ENCODE assay signal across 15 cellular contexts in the genomic region with DNA sequence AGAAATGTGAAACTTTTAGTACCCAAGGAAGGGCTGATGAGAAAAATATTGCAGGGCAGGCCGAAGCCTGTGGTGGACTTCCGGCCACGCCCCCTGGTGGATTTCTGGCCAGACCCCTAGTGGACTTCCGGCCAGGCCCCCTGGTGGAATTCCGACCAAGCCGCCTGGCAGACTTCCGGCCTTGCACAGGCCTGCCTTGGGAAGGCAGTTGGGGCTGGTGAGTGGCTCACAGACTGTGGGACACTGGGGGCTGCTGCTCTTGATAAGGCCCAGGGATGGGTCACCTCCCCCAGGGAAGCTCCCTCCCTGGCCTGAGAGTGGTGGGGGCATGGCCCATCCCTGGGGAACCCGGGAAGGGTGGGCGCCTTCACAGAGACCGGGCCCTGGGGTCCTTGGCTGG.
DNase-seq lines count a peak whose midpoint lies in the region; ATAC-seq and TF ChIP-seq lines count a peak whose summit lies in the region.
"Had no signal": no experiment of that assay in that cellular context is flagged by ENCODE, and none has a peak within 500 bp of the region (broad histone marks: within the 10 kb centered on the region; RNA-seq: fewer than 3 reads in every experiment).

No MANE protein-coding gene starts in this region.

- 85 to 87% methylated on average over 3 to 10 of the region's 10 CpGs for WGBS in endodermal cell (ENCODE audit: insufficient coverage in 1 of 2, insufficient read length in 1 of 2), 2 experiments
- no CpG with 5 or more reads among the region's 10 CpGs for WGBS in neuronal stem cell (ENCODE audit: extremely low coverage in 2 of 2, insufficient read length in 2 of 2, insufficient replicate concordance in 1 of 2), 2 donors

- POLR2A ChIA-PET in T-cell (lab: Charles Lee): no interaction called here

- H3K9me3 Mint-ChIP-seq in endodermal cell (no peaks in the 10 kb centered on the region), T-cell (no peaks in the 10 kb centered on the region)

- 0 out of 2 replicates have a peak, but pooled peaks cover 6% of the 10 kb centered on the region for H3K79me2 ChIP-seq in Loucy (ENCODE audit: insufficient read depth, low read length)

- H3K23ac ChIP-seq in neuronal stem cell (ENCODE audit: low read depth, low read length, poor library complexity): no peak overlapping the region

- DNase-seq in ELR (ENCODE audit: low read depth) (peak; percentile 1), endodermal cell (no peak), neuronal stem cell (ENCODE audit: low spot score) (no peak), DMS153 (lab: John Stamatoyannopoulos, UW) (no peak), T-cell (no peak), AG08395 (ENCODE audit: low spot score) (no peak)
- no peak for DNase-seq in activated CD4-positive, CD25-positive, alpha-beta regulatory T cell treated with anti-CD3 and anti-CD28 coated beads, Interleukin-2, amount 50 U/mL, for 72 hours
- DNase-seq: Calu3; CD4-positive, alpha-beta memory T cell; Karpas-422; NCI-H1105 treated with DMSO at 0.1 percent for 48 hours; NCI-H187 treated with DMSO at 0.1 percent for 48 hours had no signal

- no peak overlapping the region for H3K9ac ChIP-seq in Loucy (ENCODE audit: low read depth, low read length, poor library complexity, severe bottlenecking)
- no peak overlapping the region for H3K9ac ChIP-seq in endodermal cell (ENCODE audit: extremely low read depth, low read length, poor library complexity, severe bottlenecking)
- H3K9ac ChIP-seq in neuronal stem cell (ENCODE audit: low read depth, low read length, poor library complexity): no peak overlapping the region

- H2BK5ac ChIP-seq in neuronal stem cell (ENCODE audit: low read length): no peak overlapping the region

- no peak overlapping the region for H4K91ac ChIP-seq in neuronal stem cell (ENCODE audit: low read depth, low read length, poor library complexity)

- TF ChIP-seq CTCF in Loucy (conservative IDR thresholded peaks at IDR 0.05; ENCODE audit: low read length): 0 out of 2 replicates have a peak, but pooled peaks have one; percentile 13
- TF ChIP-seq CTCF in endodermal cell (conservative IDR thresholded peaks at IDR 0.05): peak; percentile 59

- CTCF ChIA-PET in T-cell (lab: Charles Lee): no interaction called here

- no peak overlapping the region for H2AK5ac ChIP-seq in neuronal stem cell (ENCODE audit: low read depth, low read length)

- H3K9me3 ChIP-seq in Loucy (ENCODE audit: insufficient read depth, low read depth, low read length): no peaks in the 10 kb centered on the region
- no peaks in the 10 kb centered on the region for H3K9me3 ChIP-seq in endodermal cell (ENCODE audit: control insufficient read depth, low read length)
- no peaks in the 10 kb centered on the region for H3K9me3 ChIP-seq in neuronal stem cell (replicated peaks in 1 of 2; ENCODE audit: control insufficient read depth in 2 of 2, insufficient read depth in 1 of 2, low read depth in 1 of 2, low read length in 2 of 2)
- H3K9me3 ChIP-seq: SJSA1 had no signal

- H3K79me1 ChIP-seq in neuronal stem cell (ENCODE audit: low read depth, low read length): no peaks in the 10 kb centered on the region

- H3K4me1 Mint-ChIP-seq in endodermal cell: peaks cover 9% of the 10 kb centered on the region
- H3K4me1 Mint-ChIP-seq in T-cell: no peaks in the 10 kb centered on the region
- H3K4me1 Mint-ChIP-seq: CD4-positive, alpha-beta memory T cell had no signal

- H2AFZ ChIP-seq in Loucy (ENCODE audit: low read length) (no peak overlapping the region), neuronal stem cell (ENCODE audit: low read length) (no peak overlapping the region)

- no peaks in the 10 kb centered on the region for H3K27me3 Mint-ChIP-seq in endodermal cell (ENCODE audit: insufficient read depth)
- no peaks in the 10 kb centered on the region for H3K27me3 Mint-ChIP-seq in T-cell

- no peak overlapping the region for H3K27ac Mint-ChIP-seq in endodermal cell
- no peak overlapping the region for H3K27ac Mint-ChIP-seq in T-cell
- H3K27ac Mint-ChIP-seq: CD4-positive, alpha-beta memory T cell had no signal

- no peaks in the 10 kb centered on the region for H3K36me3 Mint-ChIP-seq in endodermal cell (ENCODE audit: low read depth)
- H3K36me3 Mint-ChIP-seq in T-cell: no peaks in the 10 kb centered on the region
- H3K36me3 Mint-ChIP-seq: CD4-positive, alpha-beta memory T cell had no signal

- H3K4me3 ChIP-seq in Loucy (ENCODE audit: low read length, poor library complexity, severe bottlenecking) (no peak overlapping the region), endodermal cell (ENCODE audit: low read length) (no peak overlapping the region), neuronal stem cell (ENCODE audit: low read length in 2 of 2) (no peak overlapping the region)
- H3K4me3 ChIP-seq: GM12878, SJSA1 had no signal

- no peak overlapping the region for H3K4me2 ChIP-seq in Loucy (ENCODE audit: low read depth, low read length, poor library complexity, severe bottlenecking)
- no peak overlapping the region for H3K4me2 ChIP-seq in neuronal stem cell (ENCODE audit: insufficient read depth, low read length, poor library complexity, severe bottlenecking)

- H3K14ac ChIP-seq in neuronal stem cell (ENCODE audit: low read length): no peak overlapping the region

- H3K27me3 ChIP-seq in Loucy (ENCODE audit: insufficient read depth, low read length, poor library complexity, severe bottlenecking) (no peaks in the 10 kb centered on the region), endodermal cell (ENCODE audit: control insufficient read depth, insufficient read depth, low read length, poor library complexity, severe bottlenecking) (no peaks in the 10 kb centered on the region), neuronal stem cell (ENCODE audit: control insufficient read depth in 3 of 3, insufficient read depth in 3 of 3, low read depth in 1 of 3, low read length in 3 of 3) (no peaks in the 10 kb centered on the region)
- H3K27me3 ChIP-seq: SJSA1 had no signal

- H3K4ac ChIP-seq in neuronal stem cell (ENCODE audit: low read length): no peak overlapping the region

- H3K4me1 ChIP-seq in Loucy (ENCODE audit: insufficient read depth, low read length, poor library complexity, severe bottlenecking): peaks cover 6% of the 10 kb centered on the region
- H3K4me1 ChIP-seq in endodermal cell (ENCODE audit: control insufficient read depth, insufficient read depth, low read length): peaks cover 3% of the 10 kb centered on the region
- peaks cover 0 to 1% of the 10 kb centered on the region in 2 donors for H3K4me1 ChIP-seq in neuronal stem cell (ENCODE audit: control insufficient read depth in 2 of 2, insufficient read depth in 1 of 2, low read depth in 1 of 2, low read length in 2 of 2)
- H3K4me1 ChIP-seq: SJSA1 had no signal

- H2BK12ac ChIP-seq in neuronal stem cell (ENCODE audit: low read length): no peak overlapping the region

- no peaks in the 10 kb centered on the region for H3K9me2 ChIP-seq in Loucy (replicated peaks; ENCODE audit: low read depth, low read length)

- H3K18ac ChIP-seq in neuronal stem cell (ENCODE audit: low read length): peak overlapping the region; percentile 40

- H2BK15ac ChIP-seq in neuronal stem cell (ENCODE audit: low read length): no peak overlapping the region

- H4K8ac ChIP-seq in neuronal stem cell (ENCODE audit: low read depth, low read length): no peak overlapping the region

- no peaks in the 10 kb centered on the region for H4K20me1 ChIP-seq in Loucy (ENCODE audit: insufficient read depth, low read length, poor library complexity, severe bottlenecking)

- H2BK120ac ChIP-seq in neuronal stem cell (ENCODE audit: low read depth, low read length): no peak overlapping the region

- no peaks in the 10 kb centered on the region for H3F3A ChIP-seq in Loucy (ENCODE audit: low read depth)

- H3K4me3 Mint-ChIP-seq in endodermal cell (no peak overlapping the region), T-cell (no peak overlapping the region)
- H3K4me3 Mint-ChIP-seq: CD4-positive, alpha-beta memory T cell had no signal

- ATAC-seq in T-cell (replicated peaks in 1 of 4): no peak
- ATAC-seq: GM12878 had no signal

- H3K27ac ChIP-seq in endodermal cell (ENCODE audit: low read depth, low read length): no peak overlapping the region
- H3K27ac ChIP-seq in neuronal stem cell (replicated peaks; ENCODE audit: low read length): no peak overlapping the region
- H3K27ac ChIP-seq: SJSA1 had no signal

- H3K36me3 ChIP-seq in Loucy (ENCODE audit: insufficient read depth, low read length): peaks cover 2% of the 10 kb centered on the region; the same call in 1 of the 2 replicates
- H3K36me3 ChIP-seq in endodermal cell (ENCODE audit: control insufficient read depth, insufficient read depth, low read length): no peaks in the 10 kb centered on the region
- H3K36me3 ChIP-seq in neuronal stem cell (replicated peaks in 1 of 2; ENCODE audit: control insufficient read depth in 2 of 2, insufficient read depth in 2 of 2, low read length in 2 of 2): no peaks in the 10 kb centered on the region
- H3K36me3 ChIP-seq: SJSA1 had no signal
